In genomic region chr9:113425072-113425471, GRCh38 we compare ENCODE assay signal across 1 cellular context.
TF ChIP-seq lines count a peak whose summit lies in the region.

No MANE protein-coding gene starts in this region.

TF ChIP-seq in endothelial cell of umbilical vein, 7 proteins besides CTCF, POLR2A, EP300 and RAD21:
- TF ChIP-seq MAX (IDR thresholded peaks at IDR 0.05; ENCODE audit: insufficient read depth, insufficient read length) (no peak), POLR2AphosphoS5 (IDR thresholded peaks at IDR 0.05; ENCODE audit: insufficient read depth, low read depth, low read length) (no peak), MYC (IDR thresholded peaks at IDR 0.05; ENCODE audit: low read depth, low read length) (no peak), FOS (IDR thresholded peaks at IDR 0.05; ENCODE audit: borderline replicate concordance, insufficient read depth, low read length) (no peak), JUN (IDR thresholded peaks at IDR 0.05; ENCODE audit: borderline replicate concordance, insufficient read depth, insufficient read length, low read depth) (no peak), EZH2 (IDR thresholded peaks at IDR 0.05; ENCODE audit: borderline replicate concordance, low read depth, low read length, severe bottlenecking) (no peak), GATA2 (IDR thresholded peaks at IDR 0.05; ENCODE audit: insufficient read depth, insufficient read length, low read depth, low read length) (no peak)
